Comparison of ENCODE assay signal across 21 cellular contexts in genomic region chrX:2712890-2713860, GRCh38. TPM values are rescaled to one million over a fixed set of nuclear protein-coding genes. Genes with fewer than 3 reads are reported as not detected.
DNase-seq lines count a peak whose midpoint lies in the region; ATAC-seq and TF ChIP-seq lines count a peak whose summit lies in the region.
"Had no signal": no experiment of that assay in that cellular context is flagged by ENCODE, and none has a peak within 500 bp of the region (broad histone marks: within the 10 kb centered on the region; RNA-seq: fewer than 3 reads in every experiment).

No MANE protein-coding gene starts in this region.

- peaks cover 36% of the 10 kb centered on the region for H3K36me3 ChIP-seq in OCI-LY7 (ENCODE audit: insufficient read depth, low read length)
- H3K36me3 ChIP-seq in smooth muscle cell (ENCODE audit: low read depth): peaks cover 3% of the 10 kb centered on the region
- peaks cover 41 to 56% (median 50%) of the 10 kb centered on the region in 3 donors for H3K36me3 ChIP-seq in tibial artery
- H3K36me3 ChIP-seq: BE2C had no signal

- no peak overlapping the region for H3K9ac ChIP-seq in smooth muscle cell (ENCODE audit: low read depth)

- peaks cover 74% of the 10 kb centered on the region for H3K4me1 Mint-ChIP-seq in activated CD4-positive, alpha-beta T cell treated with anti-CD3 and anti-CD28 coated beads for 36 hours
- peaks cover 71% of the 10 kb centered on the region for H3K4me1 Mint-ChIP-seq in activated CD4-positive, alpha-beta T cell treated with anti-CD3 and anti-CD28 coated beads, Interleukin-2, amount 10 ng/mL, durations not matched to agents 24 days and 14 days
- peaks cover 51 to 59% of the 10 kb centered on the region in 2 donors for H3K4me1 Mint-ChIP-seq in natural killer cell
- peaks cover 41 to 51% of the 10 kb centered on the region in 2 donors for H3K4me1 Mint-ChIP-seq in natural killer cell treated with Interleukin-12 subunit alpha and Interleukin-12 subunit beta and Interleukin-15 and Interleukin-18, amount 100 ng/mL, for 72 hours (ENCODE audit: low read depth in 2 of 2)

- H3K4me1 ChIP-seq in OCI-LY7 (ENCODE audit: insufficient read depth, low read length, poor library complexity, severe bottlenecking) (peaks cover 55% of the 10 kb centered on the region), smooth muscle cell (ENCODE audit: low read depth) (peaks cover 4% of the 10 kb centered on the region), tibial artery (peaks cover 0 to 39% (median 16%) of the 10 kb centered on the region in 4 donors)
- H3K4me1 ChIP-seq: BE2C had no signal

- H3K4me3 Mint-ChIP-seq in activated CD4-positive, alpha-beta T cell treated with anti-CD3 and anti-CD28 coated beads for 36 hours: no peak overlapping the region
- no peak overlapping the region for H3K4me3 Mint-ChIP-seq in activated CD4-positive, alpha-beta T cell treated with anti-CD3 and anti-CD28 coated beads, Interleukin-2, amount 10 ng/mL, durations not matched to agents 24 days and 14 days
- no peak overlapping the region for H3K4me3 Mint-ChIP-seq in natural killer cell
- H3K4me3 Mint-ChIP-seq in natural killer cell treated with Interleukin-12 subunit alpha and Interleukin-12 subunit beta and Interleukin-15 and Interleukin-18, amount 100 ng/mL, for 72 hours: no peak overlapping the region
- H3K4me3 Mint-ChIP-seq: CD8-positive, alpha-beta memory T cell had no signal

- no peak for DNase-seq in activated CD4-positive, alpha-beta T cell treated with anti-CD3 and anti-CD28 coated beads for 36 hours
- DNase-seq in activated CD4-positive, alpha-beta T cell treated with anti-CD3 and anti-CD28 coated beads, Interleukin-2, amount 10 ng/mL, durations not matched to agents 24 days and 14 days: no peak
- no peak for DNase-seq in natural killer cell
- no peak for DNase-seq in natural killer cell treated with Interleukin-12 subunit alpha and Interleukin-12 subunit beta and Interleukin-15 and Interleukin-18, amount 100 ng/mL, for 72 hours (ENCODE audit: low spot score)
- DNase-seq in OCI-LY7 (ENCODE audit: low spot score): peak; percentile 80
- DNase-seq in smooth muscle cell (lab: John Stamatoyannopoulos, UW; ENCODE audit: unreplicated experiment): no peak
- DNase-seq in tibial artery: no peak
- DNase-seq: BE2C; CD8-positive, alpha-beta memory T cell; DMS79; MV-4-11; NCI-H1417; NCI-H2029; NCI-H510A; NCI-H82; Peyer's patch had no signal

- intact Hi-C loops in activated CD4-positive, alpha-beta T cell treated with anti-CD3 and anti-CD28 coated beads for 36 hours (cut with DNase I, micrococcal nuclease): loop anchor here (5.0 kb wide), 2 partner anchors 81 to 254 kb away; no protein-coding TSS in a partner anchor
- intact Hi-C loops in activated CD4-positive, alpha-beta T cell treated with anti-CD3 and anti-CD28 coated beads, Interleukin-2, amount 10 ng/mL, durations not matched to agents 24 days and 14 days (cut with micrococcal nuclease): loop anchor here (5.0 kb wide), 1 partner anchor 1246 kb away; no protein-coding TSS in a partner anchor
- intact Hi-C loops in natural killer cell (cut with micrococcal nuclease): no loop called here
- intact Hi-C loops in OCI-LY7 (cut with micrococcal nuclease; ENCODE audit: unreplicated experiment): no loop called here
- intact Hi-C loops in tibial artery (cut with DNase I; ENCODE audit: low total_unique reads): no loop called here

- no TSS peak for BruUV-seq in OCI-LY7 (replicated peaks; lab: Mats Ljungman, UMichigan)

- 96% methylated on average over 14 of the region's 14 CpGs for WGBS in smooth muscle cell (ENCODE audit: low lambda C conversion rate)

- H3K27me3 ChIP-seq in smooth muscle cell (ENCODE audit: low read depth): no peaks in the 10 kb centered on the region
- no peaks in the 10 kb centered on the region for H3K27me3 ChIP-seq in tibial artery
- H3K27me3 ChIP-seq: BE2C, Peyer's patch had no signal

- H3K79me2 ChIP-seq in OCI-LY7 (ENCODE audit: insufficient read depth, low read depth, low read length): peaks cover 46% of the 10 kb centered on the region; the same call in 1 of the 2 replicates
- peaks cover 84% of the 10 kb centered on the region for H3K79me2 ChIP-seq in smooth muscle cell (ENCODE audit: low read depth)

- no peaks in the 10 kb centered on the region for H3K9me2 ChIP-seq in OCI-LY7 (ENCODE audit: insufficient read depth, low read length)

- H3K27ac ChIP-seq in OCI-LY7 (ENCODE audit: low read depth, low read length, poor library complexity, severe bottlenecking): peak overlapping the region; percentile 48
- peak overlapping the region; percentile 100 for H3K27ac ChIP-seq in smooth muscle cell (ENCODE audit: low read depth)
- no peak overlapping the region for H3K27ac ChIP-seq in tibial artery
- H3K27ac ChIP-seq: 22Rv1, Peyer's patch had no signal

- H3K4me2 ChIP-seq in OCI-LY7 (ENCODE audit: low read length) (peak overlapping the region; percentile 65), smooth muscle cell (no peak overlapping the region)

- no peaks in the 10 kb centered on the region for H3K27me3 Mint-ChIP-seq in activated CD4-positive, alpha-beta T cell treated with anti-CD3 and anti-CD28 coated beads for 36 hours
- H3K27me3 Mint-ChIP-seq in activated CD4-positive, alpha-beta T cell treated with anti-CD3 and anti-CD28 coated beads, Interleukin-2, amount 10 ng/mL, durations not matched to agents 24 days and 14 days: no peaks in the 10 kb centered on the region
- H3K27me3 Mint-ChIP-seq in natural killer cell (ENCODE audit: low read depth in 2 of 2): no peaks in the 10 kb centered on the region
- H3K27me3 Mint-ChIP-seq in natural killer cell treated with Interleukin-12 subunit alpha and Interleukin-12 subunit beta and Interleukin-15 and Interleukin-18, amount 100 ng/mL, for 72 hours: no peaks in the 10 kb centered on the region
- H3K27me3 Mint-ChIP-seq: CD8-positive, alpha-beta memory T cell had no signal

- peaks cover 61% of the 10 kb centered on the region for H3K36me3 Mint-ChIP-seq in activated CD4-positive, alpha-beta T cell treated with anti-CD3 and anti-CD28 coated beads for 36 hours (ENCODE audit: low read depth)
- H3K36me3 Mint-ChIP-seq in activated CD4-positive, alpha-beta T cell treated with anti-CD3 and anti-CD28 coated beads, Interleukin-2, amount 10 ng/mL, durations not matched to agents 24 days and 14 days (ENCODE audit: low read depth): peaks cover 53% of the 10 kb centered on the region
- H3K36me3 Mint-ChIP-seq in natural killer cell: no peaks in the 10 kb centered on the region
- H3K36me3 Mint-ChIP-seq in natural killer cell treated with Interleukin-12 subunit alpha and Interleukin-12 subunit beta and Interleukin-15 and Interleukin-18, amount 100 ng/mL, for 72 hours: peaks cover 5% of the 10 kb centered on the region

- peaks cover 27% of the 10 kb centered on the region for H3F3A ChIP-seq in smooth muscle cell (ENCODE audit: low read depth)

- no peaks in the 10 kb centered on the region for H3K9me3 Mint-ChIP-seq in activated CD4-positive, alpha-beta T cell treated with anti-CD3 and anti-CD28 coated beads for 36 hours (ENCODE audit: low read depth)
- no peaks in the 10 kb centered on the region for H3K9me3 Mint-ChIP-seq in activated CD4-positive, alpha-beta T cell treated with anti-CD3 and anti-CD28 coated beads, Interleukin-2, amount 10 ng/mL, durations not matched to agents 24 days and 14 days
- H3K9me3 Mint-ChIP-seq in natural killer cell: no peaks in the 10 kb centered on the region
- no peaks in the 10 kb centered on the region for H3K9me3 Mint-ChIP-seq in natural killer cell treated with Interleukin-12 subunit alpha and Interleukin-12 subunit beta and Interleukin-15 and Interleukin-18, amount 100 ng/mL, for 72 hours
- H3K9me3 Mint-ChIP-seq: CD8-positive, alpha-beta memory T cell had no signal

- H3K4me3 ChIP-seq in OCI-LY7 (ENCODE audit: low read depth, low read length, poor library complexity, severe bottlenecking) (peak overlapping the region; percentile 20), smooth muscle cell (no peak overlapping the region), tibial artery (no peak overlapping the region)
- H3K4me3 ChIP-seq: Peyer's patch, SK-N-MC had no signal

- H4K20me1 ChIP-seq in OCI-LY7 (ENCODE audit: insufficient read depth, low read length): no peaks in the 10 kb centered on the region
- H4K20me1 ChIP-seq in smooth muscle cell (ENCODE audit: low read depth): peaks cover 45% of the 10 kb centered on the region

- H3K9me3 ChIP-seq in OCI-LY7 (ENCODE audit: low read length) (no peaks in the 10 kb centered on the region), smooth muscle cell (replicated peaks; ENCODE audit: low read depth) (no peaks in the 10 kb centered on the region), tibial artery (no peaks in the 10 kb centered on the region)
- H3K9me3 ChIP-seq: BE2C, Peyer's patch had no signal

- no peak for ATAC-seq in activated CD4-positive, alpha-beta T cell treated with anti-CD3 and anti-CD28 coated beads for 36 hours
- ATAC-seq in natural killer cell (no peak), GM18868 (IDR thresholded peaks at IDR 0.05; ENCODE audit: unreplicated experiment) (no peak)
- no peak for ATAC-seq in natural killer cell treated with Interleukin-12 subunit alpha and Interleukin-12 subunit beta and Interleukin-15 and Interleukin-18, amount 100 ng/mL, for 72 hours
- ATAC-seq: Right ventricle myocardium inferior had no signal

- POLR2A ChIA-PET in activated CD4-positive, alpha-beta T cell treated with anti-CD3 and anti-CD28 coated beads for 36 hours (lab: Charles Lee): no interaction called here
- POLR2A ChIA-PET in OCI-LY7 (lab: Charles Lee): no interaction called here

- CTCF ChIA-PET in activated CD4-positive, alpha-beta T cell treated with anti-CD3 and anti-CD28 coated beads for 36 hours (lab: Charles Lee): no interaction called here
- CTCF ChIA-PET in OCI-LY7 (lab: Charles Lee; ENCODE audit: unreplicated experiment): no interaction called here

- peak overlapping the region; percentile 10 for H3K27ac Mint-ChIP-seq in activated CD4-positive, alpha-beta T cell treated with anti-CD3 and anti-CD28 coated beads for 36 hours
- no peak overlapping the region for H3K27ac Mint-ChIP-seq in activated CD4-positive, alpha-beta T cell treated with anti-CD3 and anti-CD28 coated beads, Interleukin-2, amount 10 ng/mL, durations not matched to agents 24 days and 14 days
- peak overlapping the region; percentile 70 to 83 for H3K27ac Mint-ChIP-seq in natural killer cell
- no peak overlapping the region for H3K27ac Mint-ChIP-seq in natural killer cell treated with Interleukin-12 subunit alpha and Interleukin-12 subunit beta and Interleukin-15 and Interleukin-18, amount 100 ng/mL, for 72 hours

- TF ChIP-seq CTCF in natural killer cell (IDR thresholded peaks at IDR 0.05) (no peak), OCI-LY7 (conservative IDR thresholded peaks at IDR 0.05; ENCODE audit: low read length) (no peak), smooth muscle cell (IDR thresholded peaks at IDR 0.05; ENCODE audit: borderline replicate concordance, insufficient read depth, poor library complexity, severe bottlenecking) (no peak), tibial artery (IDR thresholded peaks at IDR 0.05) (no peak)

- no peak overlapping the region; the same call in 1 of the 2 replicates for H2AFZ ChIP-seq in OCI-LY7 (ENCODE audit: low read length)
- no peak overlapping the region for H2AFZ ChIP-seq in smooth muscle cell (ENCODE audit: low read depth)

RNA-seq across cellular contexts. Expression of gene CD99, which starts 22.1 kb away (rescaled TPM):
- 100 to 1,000 TPM; 169 to 216 TPM for total RNA-seq in activated CD4-positive, alpha-beta T cell treated with anti-CD3 and anti-CD28 coated beads for 36 hours
- total RNA-seq in activated CD4-positive, alpha-beta T cell treated with anti-CD3 and anti-CD28 coated beads, Interleukin-2, amount 10 ng/mL, durations not matched to agents 24 days and 14 days: 361 and 371 TPM in 2 replicates
- total RNA-seq in natural killer cell (100 to 1,000 TPM; 312 to 340 (median 333) TPM), OCI-LY7 (2022) (117 and 119 TPM in 2 replicates), smooth muscle cell (647 and 726 TPM in 2 replicates)
- total RNA-seq in natural killer cell treated with Interleukin-12 subunit alpha and Interleukin-12 subunit beta and Interleukin-15 and Interleukin-18, amount 100 ng/mL, for 72 hours: 100 to 1,000 TPM; 121 to 159 TPM
- 80.7 and 92.3 TPM in 2 replicates for total RNA-seq in OCI-LY7 (2014; rRNA removed; shearing (Covaris generic))
- 1,194 and 1,373 TPM in 2 replicates for polyA plus RNA-seq in smooth muscle cell

RNA-seq across cellular contexts. Expression of gene XG, which starts 38.7 kb away (rescaled TPM):
- total RNA-seq in activated CD4-positive, alpha-beta T cell treated with anti-CD3 and anti-CD28 coated beads for 36 hours: not detected
- not detected in 2 replicates for total RNA-seq in activated CD4-positive, alpha-beta T cell treated with anti-CD3 and anti-CD28 coated beads, Interleukin-2, amount 10 ng/mL, durations not matched to agents 24 days and 14 days
- total RNA-seq in natural killer cell: under 1 TPM in 1 of 3 donors, not detected in 2; 0.85 TPM
- total RNA-seq in natural killer cell treated with Interleukin-12 subunit alpha and Interleukin-12 subunit beta and Interleukin-15 and Interleukin-18, amount 100 ng/mL, for 72 hours: not detected
- total RNA-seq in OCI-LY7 (2014; rRNA removed; shearing (Covaris generic)): not detected in 2 replicates
- not detected in 2 replicates for total RNA-seq in OCI-LY7 (2022)
- total RNA-seq in smooth muscle cell: 1.1 and 2.6 TPM in 2 replicates
- 1.3 and 3.6 TPM in 2 replicates for polyA plus RNA-seq in smooth muscle cell
- total RNA-seq: CD8-positive, alpha-beta memory T cell; HT-29 had no signal
- polyA plus RNA-seq: CD8-positive, alpha-beta memory T cell had no signal

Comparison
In these comparisons a context has a peak if more than half of its experiments do, and no peak if none do; other contexts are left out.
1. H3K27ac Mint-ChIP-seq: peak in activated CD4-positive, alpha-beta T cell treated with anti-CD3 and anti-CD28 coated beads for 36 hours (single experiment) and natural killer cell (2 of 2); none in activated CD4-positive, alpha-beta T cell treated with anti-CD3 and anti-CD28 coated beads, Interleukin-2, amount 10 ng/mL, durations not matched to agents 24 days and 14 days (single experiment) and natural killer cell treated with Interleukin-12 subunit alpha and Interleukin-12 subunit beta and Interleukin-15 and Interleukin-18, amount 100 ng/mL, for 72 hours (0 of 2).
2. H3K27ac ChIP-seq: peak in OCI-LY7 (single experiment) and smooth muscle cell (single experiment); none in tibial artery (0 of 2).
3. intact Hi-C loops: an anchor here in activated CD4-positive, alpha-beta T cell treated with anti-CD3 and anti-CD28 coated beads for 36 hours (5.0 kb wide) and activated CD4-positive, alpha-beta T cell treated with anti-CD3 and anti-CD28 coated beads, Interleukin-2, amount 10 ng/mL, durations not matched to agents 24 days and 14 days (5.0 kb wide); none called in natural killer cell, OCI-LY7 and tibial artery.